Comparison of ENCODE assay signal across 8 cellular contexts in the genomic region with DNA sequence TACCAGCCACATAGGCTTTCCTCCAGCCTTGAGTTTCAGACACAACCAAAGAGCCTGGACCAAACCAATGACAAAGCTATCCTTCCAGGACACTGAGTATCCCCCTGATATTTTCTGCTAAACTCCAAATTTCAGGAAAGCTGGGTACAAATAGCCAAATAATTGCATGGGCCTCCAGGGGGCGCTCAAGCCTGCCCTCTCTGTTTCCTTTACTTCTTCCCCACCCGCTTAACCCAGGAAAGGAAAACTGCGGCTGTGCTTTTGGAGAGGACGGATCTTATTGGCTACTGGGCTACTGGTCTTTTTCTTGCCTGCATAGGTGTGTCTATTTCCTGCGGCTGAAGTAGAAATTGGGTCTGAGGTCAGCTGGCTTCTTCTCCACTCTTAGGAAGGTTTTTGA.
DNase-seq lines count a peak whose midpoint lies in the region; ATAC-seq and TF ChIP-seq lines count a peak whose summit lies in the region.

No MANE protein-coding gene starts in this region.

- TF ChIP-seq POLR2A in NB4 (IDR thresholded peaks at IDR 0.05; ENCODE audit: extremely low read depth, insufficient read length): no peak

- H3K27ac ChIP-seq in caudate nucleus (ENCODE audit: low read depth, low read length): no peak overlapping the region

- no peak for ATAC-seq in GM19397 (IDR thresholded peaks at IDR 0.05; ENCODE audit: unreplicated experiment)

- DNase-seq in GM12864 (ENCODE audit: low read depth): no peak
- peak; percentile 62 for DNase-seq in NB4 (ENCODE audit: low read depth)
- DNase-seq in activated CD4-positive, CD25-positive, alpha-beta regulatory T cell treated with anti-CD3 and anti-CD28 coated beads, Interleukin-2, amount 50 U/mL, for 72 hours: peak; percentile 70
- peak in 35 of 61 donors; percentile 1 to 38 (median 11) for DNase-seq in caudate nucleus (lab: John Stamatoyannopoulos, UW)
- DNase-seq in left kidney (ENCODE audit: low read depth, low spot score): peak; percentile 63
- peak; percentile 2 to 49 (median 30) for DNase-seq in stimulated activated CD4-positive, alpha-beta T cell treated with anti-CD3 and anti-CD28 coated beads, TNF-alpha, amount 100 ng/mL, for 1 hour (ENCODE audit: low read depth in 3 of 3, low spot score in 1 of 3)
- no peak for DNase-seq in cerebellar nuclear complex (lab: John Stamatoyannopoulos, UW)

- no peak overlapping the region for H3K4me3 ChIP-seq in GM12864 (ENCODE audit: low read depth, low read length)
- H3K4me3 ChIP-seq in NB4 (ENCODE audit: low read depth, low read length): no peak overlapping the region

- TF ChIP-seq CTCF in GM12864 (IDR thresholded peaks at IDR 0.05; ENCODE audit: low read depth, low read length, missing control alignments) (peak; percentile 84), NB4 (IDR thresholded peaks at IDR 0.05; ENCODE audit: low read depth, low read length) (peak; percentile 83)

Comparison
In these comparisons a context has a peak if more than half of its experiments do, and no peak if none do; other contexts are left out.
1. DNase-seq: peak in NB4 (single experiment), activated CD4-positive, CD25-positive, alpha-beta regulatory T cell treated with anti-CD3 and anti-CD28 coated beads, Interleukin-2, amount 50 U/mL, for 72 hours (single experiment), caudate nucleus (35 of 61), left kidney (single experiment) and stimulated activated CD4-positive, alpha-beta T cell treated with anti-CD3 and anti-CD28 coated beads, TNF-alpha, amount 100 ng/mL, for 1 hour (3 of 3); none in GM12864 (single experiment) and cerebellar nuclear complex (0 of 2).